In genomic region chr6:69084746-69085335, GRCh38 we compare ENCODE assay signal across 22 cellular contexts.
"Had no signal": no experiment of that assay in that cellular context is flagged by ENCODE, and none has a peak within 500 bp of the region (broad histone marks: within the 10 kb centered on the region; RNA-seq: fewer than 3 reads in every experiment).

No MANE protein-coding gene starts in this region.

- H3K9me3 ChIP-seq: gastroesophageal sphincter, mucosa of descending colon, tibial nerve had no signal

- H3K27me3 Mint-ChIP-seq: activated naive CD8-positive, alpha-beta T cell treated with anti-CD3 and anti-CD28 coated beads, Interleukin-2, amount 50 U/mL, for 24 hours; naive thymus-derived CD4-positive, alpha-beta T cell; T-cell had no signal

- H3K4me3 ChIP-seq: gastroesophageal sphincter, mucosa of descending colon, smooth muscle cell, tibial nerve had no signal

- H3K27me3 ChIP-seq: gastroesophageal sphincter, tibial nerve had no signal

- H3K9me3 Mint-ChIP-seq: activated naive CD8-positive, alpha-beta T cell treated with anti-CD3 and anti-CD28 coated beads, Interleukin-2, amount 50 U/mL, for 24 hours; activated T-helper 1 cell treated with anti-CD3 and anti-CD28 coated beads, Interleukin-12 subunit alpha, Interleukin-12 subunit beta, Interleukin-2, Interleukin-4 antibody, amounts not matched to agents 30 ng/mL and 10 ng/mL and 1 ng/mL, durations not matched to agents 14 hours and 24 hours and 36 hours had no signal

- FAIRE-seq: bronchial epithelial cell, islet of Langerhans had no signal

- H3K4me1 Mint-ChIP-seq: activated naive CD8-positive, alpha-beta T cell treated with anti-CD3 and anti-CD28 coated beads, Interleukin-2, amount 50 U/mL, for 24 hours; naive thymus-derived CD4-positive, alpha-beta T cell; T-cell had no signal

- H3K27ac Mint-ChIP-seq: activated naive CD8-positive, alpha-beta T cell treated with anti-CD3 and anti-CD28 coated beads, Interleukin-2, amount 50 U/mL, for 24 hours; activated T-helper 1 cell treated with anti-CD3 and anti-CD28 coated beads, Interleukin-12 subunit alpha, Interleukin-12 subunit beta, Interleukin-2, Interleukin-4 antibody, amounts not matched to agents 30 ng/mL and 10 ng/mL and 1 ng/mL, durations not matched to agents 14 hours and 24 hours and 36 hours; naive thymus-derived CD4-positive, alpha-beta T cell; T-cell had no signal

- H3K4me2 ChIP-seq: smooth muscle cell had no signal

- H3K4me1 ChIP-seq: gastroesophageal sphincter, parathyroid adenoma, tibial nerve had no signal

- DNase-seq: activated CD4-positive, alpha-beta T cell treated with anti-CD3 and anti-CD28 coated beads, Interleukin-2, amount 50 U/mL, for 1 hour; activated CD8-positive, alpha-beta memory T cell treated with anti-CD3 and anti-CD28 coated beads for 24 hours; activated naive CD4-positive, alpha-beta T cell treated with Interleukin-2 at 50 U/mL for 16 hours; activated naive CD8-positive, alpha-beta T cell treated with anti-CD3 and anti-CD28 coated beads, Interleukin-2, amount 50 U/mL, for 24 hours; aorta; mucosa of descending colon; naive thymus-derived CD4-positive, alpha-beta T cell; stimulated activated CD4-positive, alpha-beta T cell treated with anti-CD3 and anti-CD28 coated beads, Interleukin-4, amount 100 ng/mL, for 4 hours; stimulated activated CD8-positive, alpha-beta memory T cell treated with anti-CD3 and anti-CD28 coated beads, Interleukin-4, amount 100 ng/mL, for 48 hours; stimulated activated naive CD4-positive, alpha-beta T cell treated with Interleukin-2 at 50 U/mL for 16 hours; substantia nigra; T-cell; T-helper 9 cell had no signal

- H3K36me3 ChIP-seq: gastroesophageal sphincter, tibial nerve had no signal

- H3K4me3 Mint-ChIP-seq: activated naive CD8-positive, alpha-beta T cell treated with anti-CD3 and anti-CD28 coated beads, Interleukin-2, amount 50 U/mL, for 24 hours; activated T-helper 1 cell treated with anti-CD3 and anti-CD28 coated beads, Interleukin-12 subunit alpha, Interleukin-12 subunit beta, Interleukin-2, Interleukin-4 antibody, amounts not matched to agents 30 ng/mL and 10 ng/mL and 1 ng/mL, durations not matched to agents 14 hours and 24 hours and 36 hours; naive thymus-derived CD4-positive, alpha-beta T cell; T-cell had no signal

- H3K79me2 ChIP-seq: parathyroid adenoma had no signal

- H3K9ac ChIP-seq: parathyroid adenoma had no signal

- H3K27ac ChIP-seq: epithelial cell of prostate, gastroesophageal sphincter, parathyroid adenoma, tibial nerve had no signal

- H3K36me3 Mint-ChIP-seq: naive thymus-derived CD4-positive, alpha-beta T cell; T-cell had no signal

- H2AFZ ChIP-seq: parathyroid adenoma had no signal

- ATAC-seq: activated naive CD8-positive, alpha-beta T cell treated with anti-CD3 and anti-CD28 coated beads, Interleukin-2, amount 50 U/mL, for 24 hours; gastroesophageal sphincter; left lobe of liver; mucosa of descending colon; naive thymus-derived CD4-positive, alpha-beta T cell; T-cell had no signal
